ENCODE assay signal across 1 cellular context in genomic region chr2:74328074-74328473, GRCh38.
TF ChIP-seq lines count a peak whose summit lies in the region.

No MANE protein-coding gene starts in this region.

TF ChIP-seq in GM12878, 131 proteins besides CTCF, POLR2A, EP300 and RAD21 (continued from another document):
- TF ChIP-seq PKNOX1 (IDR thresholded peaks at IDR 0.05) = 0 out of 2 replicates have a peak, but pooled peaks have one; percentile 8
- TF ChIP-seq, protein P1, sequence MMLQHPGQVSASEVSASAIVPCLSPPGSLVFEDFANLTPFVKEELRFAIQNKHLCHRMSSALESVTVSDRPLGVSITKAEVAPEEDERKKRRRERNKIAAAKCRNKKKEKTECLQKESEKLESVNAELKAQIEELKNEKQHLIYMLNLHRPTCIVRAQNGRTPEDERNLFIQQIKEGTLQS (IDR thresholded peaks at IDR 0.05; ENCODE audit: borderline replicate concordance, extremely low read depth, low read depth, low read length) = no peak
- TF ChIP-seq ZNF217 (IDR thresholded peaks at IDR 0.05) = no peak
TF ChIP-seq in GM12878: peak in this region for 1.
